1 cellular context compared by ENCODE assay signal in genomic region chr4:176897226-176897625, GRCh38.
TF ChIP-seq lines count a peak whose summit lies in the region.

No MANE protein-coding gene starts in this region.

TF ChIP-seq in IMR-90, 13 proteins besides CTCF, POLR2A, EP300 and RAD21 (continued from another document):
- no peak for TF ChIP-seq RCOR1 (IDR thresholded peaks at IDR 0.05; ENCODE audit: insufficient replicate concordance, low read length)
- no peak for TF ChIP-seq MAZ (IDR thresholded peaks at IDR 0.05; ENCODE audit: borderline replicate concordance, low read depth, low read length)
- no peak for TF ChIP-seq ELK1 (IDR thresholded peaks at IDR 0.05; ENCODE audit: borderline replicate concordance, low read depth, low read length)
- no peak for TF ChIP-seq BHLHE40 (IDR thresholded peaks at IDR 0.05; ENCODE audit: low read depth, low read length)
- no peak for TF ChIP-seq USF2 (IDR thresholded peaks at IDR 0.05; ENCODE audit: low read depth, low read length)
- TF ChIP-seq NFE2L2 (IDR thresholded peaks at IDR 0.05; ENCODE audit: low read depth, low read length) = no peak
- no peak for TF ChIP-seq CHD1 (IDR thresholded peaks at IDR 0.05; ENCODE audit: low read depth, low read length)
- no peak for TF ChIP-seq MXI1 (IDR thresholded peaks at IDR 0.05; ENCODE audit: borderline replicate concordance, low read depth, low read length)
- TF ChIP-seq CEBPB (IDR thresholded peaks at IDR 0.05; ENCODE audit: low read depth, low read length) = no peak
- TF ChIP-seq MAFK (IDR thresholded peaks at IDR 0.05; ENCODE audit: low read depth, low read length) = no peak
- no peak for TF ChIP-seq RFX5 (IDR thresholded peaks at IDR 0.05; ENCODE audit: low read depth, low read length)
TF ChIP-seq in IMR-90: peak in this region for 0.
